10 cellular contexts compared by ENCODE assay signal in the genomic region with DNA sequence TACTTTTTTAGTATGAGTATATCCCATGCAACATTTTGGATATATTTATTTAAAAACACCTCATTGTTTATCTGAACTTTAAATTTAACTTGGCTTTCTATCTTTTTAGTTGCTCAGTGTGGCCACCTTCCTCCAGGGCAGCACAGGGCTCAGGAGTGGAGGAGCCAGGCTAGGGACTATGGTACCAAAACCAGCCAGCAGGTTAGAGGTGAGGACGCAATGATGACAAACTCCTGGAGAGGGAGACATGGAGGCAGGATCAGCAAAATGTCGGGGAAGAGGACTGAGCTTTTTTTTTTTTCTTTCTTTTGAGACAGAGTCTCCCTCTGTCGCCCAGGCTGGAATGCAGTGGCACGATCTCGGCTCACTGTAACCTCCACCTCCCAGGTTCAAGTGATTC. TPM values are rescaled to one million over a fixed set of nuclear protein-coding genes. Genes with fewer than 3 reads are reported as not detected.
DNase-seq lines count a peak whose midpoint lies in the region; ATAC-seq and TF ChIP-seq lines count a peak whose summit lies in the region.
"Had no signal": no experiment of that assay in that cellular context is flagged by ENCODE, and none has a peak within 500 bp of the region (broad histone marks: within the 10 kb centered on the region; RNA-seq: fewer than 3 reads in every experiment).

No MANE protein-coding gene starts in this region.

- POLR2A ChIA-PET in IMR-90 (lab: Charles Lee; ENCODE audit: unreplicated experiment), result interaction anchor here (0.6 kb wide), 1 partner anchor 295 kb away, joined by 3 read pairs; no protein-coding TSS in a partner anchor

- H3K79me1 ChIP-seq in IMR-90 (ENCODE audit: low read depth in 1 of 2, low read length in 2 of 2) (no peaks in the 10 kb centered on the region), mesendoderm (ENCODE audit: low read length) (no peaks in the 10 kb centered on the region)

- H2BK120ac ChIP-seq in IMR-90 (ENCODE audit: low read depth, low read length), result no peak overlapping the region
- no peak overlapping the region for H2BK120ac ChIP-seq in mesendoderm (ENCODE audit: low read depth, low read length)

- H2AK5ac ChIP-seq in IMR-90 (ENCODE audit: low read depth, low read length) (no peak overlapping the region), mesendoderm (ENCODE audit: low read length) (no peak overlapping the region)

- H2AK9ac ChIP-seq in IMR-90 (replicated peaks; ENCODE audit: low read depth, low read length, poor library complexity), result no peak overlapping the region

- H3K36me3 ChIP-seq in IMR-90 (ENCODE audit: control insufficient read depth, insufficient read depth, low read length), result no peaks in the 10 kb centered on the region
- no peaks in the 10 kb centered on the region for H3K36me3 ChIP-seq in mesendoderm (ENCODE audit: control insufficient read depth, insufficient read depth, low read length)

- no peaks in the 10 kb centered on the region for H3K9me3 Mint-ChIP-seq in activated T-helper 2 cell treated with anti-CD3 and anti-CD28 coated beads, Interferon-gamma antibody, Interleukin-2, Interleukin-4, amounts not matched to agents 10 μg/mL and 5 μg/mL and 100 μg/mL, durations not matched to agents 14 hours and 24 hours and 36 hours
- H3K9me3 Mint-ChIP-seq: activated naive CD4-positive, alpha-beta T cell treated with anti-CD3 and anti-CD28 coated beads, Interleukin-2, amount 50 U/mL, for 24 hours had no signal

- no peak overlapping the region for H3K27ac Mint-ChIP-seq in activated T-helper 2 cell treated with anti-CD3 and anti-CD28 coated beads, Interferon-gamma antibody, Interleukin-2, Interleukin-4, amounts not matched to agents 10 μg/mL and 5 μg/mL and 100 μg/mL, durations not matched to agents 14 hours and 24 hours and 36 hours
- H3K27ac Mint-ChIP-seq: activated naive CD4-positive, alpha-beta T cell treated with anti-CD3 and anti-CD28 coated beads, Interleukin-2, amount 50 U/mL, for 24 hours had no signal

- no peak for TF ChIP-seq RAD21 in IMR-90 (IDR thresholded peaks at IDR 0.05; ENCODE audit: low read length)

- H3K9me1 ChIP-seq in IMR-90 (ENCODE audit: insufficient read depth, low read length), result no peaks in the 10 kb centered on the region

- in situ Hi-C loops in IMR-90 (cut with MboI; ENCODE audit: low sequenced_read_pairs), result no loop called here

- H4K5ac ChIP-seq in IMR-90 (ENCODE audit: low read depth, low read length) (no peak overlapping the region), mesendoderm (ENCODE audit: low read length) (no peak overlapping the region)

- H3K18ac ChIP-seq in IMR-90 (ENCODE audit: low read depth, low read length) (no peak overlapping the region), mesendoderm (ENCODE audit: low read length) (no peak overlapping the region)

- no peaks in the 10 kb centered on the region for H3K4me1 ChIP-seq in IMR-90 (ENCODE audit: control insufficient read depth, insufficient read depth, low read length)
- H3K4me1 ChIP-seq in mesendoderm (ENCODE audit: control insufficient read depth, low read depth, low read length), result peaks cover 4% of the 10 kb centered on the region

- H3K4me2 ChIP-seq in IMR-90 (ENCODE audit: low read depth, low read length) (no peak overlapping the region), mesendoderm (ENCODE audit: low read length) (no peak overlapping the region)

- no peak overlapping the region for H3K14ac ChIP-seq in IMR-90 (replicated peaks; ENCODE audit: low read depth, low read length)

- WGBS in IMR-90 (ENCODE audit: extremely low coverage in 2 of 2, insufficient read length in 1 of 2), 2 experiments, result no CpG with 5 or more reads among the region's 5 CpGs
- WGBS in mesendoderm (ENCODE audit: extremely low coverage, insufficient coverage, low lambda C conversion rate), result no CpG with 5 or more reads among the region's 5 CpGs

- H3K79me2 ChIP-seq in mesendoderm (ENCODE audit: control insufficient read depth, insufficient read depth, low read length), result no peaks in the 10 kb centered on the region

- intact Hi-C loops in IMR-90 (cut with micrococcal nuclease), result no loop called here
- intact Hi-C loops in activated T-helper 2 cell treated with anti-CD3 and anti-CD28 coated beads, Interferon-gamma antibody, Interleukin-2, Interleukin-4, amounts not matched to agents 10 μg/mL and 5 μg/mL and 100 μg/mL, durations not matched to agents 14 hours and 24 hours and 36 hours (cut with micrococcal nuclease), result no loop called here

- no TSS peak for BruUV-seq in IMR-90 (replicated peaks; lab: Mats Ljungman, UMichigan)

- peaks cover 12% of the 10 kb centered on the region for H3K27me3 Mint-ChIP-seq in activated T-helper 2 cell treated with anti-CD3 and anti-CD28 coated beads, Interferon-gamma antibody, Interleukin-2, Interleukin-4, amounts not matched to agents 10 μg/mL and 5 μg/mL and 100 μg/mL, durations not matched to agents 14 hours and 24 hours and 36 hours (ENCODE audit: low read depth)

- H2BK20ac ChIP-seq in IMR-90 (ENCODE audit: low read depth, low read length), result no peak overlapping the region

- no peaks in the 10 kb centered on the region for H3K36me3 Mint-ChIP-seq in activated T-helper 2 cell treated with anti-CD3 and anti-CD28 coated beads, Interferon-gamma antibody, Interleukin-2, Interleukin-4, amounts not matched to agents 10 μg/mL and 5 μg/mL and 100 μg/mL, durations not matched to agents 14 hours and 24 hours and 36 hours (ENCODE audit: low read depth)
- H3K36me3 Mint-ChIP-seq: activated naive CD4-positive, alpha-beta T cell treated with anti-CD3 and anti-CD28 coated beads, Interleukin-2, amount 50 U/mL, for 24 hours had no signal

- H3K27me3 ChIP-seq in IMR-90 (ENCODE audit: control insufficient read depth, insufficient read depth, low read length) (peaks cover 12% of the 10 kb centered on the region), mesendoderm (ENCODE audit: insufficient read depth, low read length, poor library complexity) (no peaks in the 10 kb centered on the region)

- DNase-seq in NCI-H1105 treated with DMSO at 0.1 percent for 48 hours (lab: John Stamatoyannopoulos, UW), result peak; percentile 7
- DNase-seq in NCI-H1105 (lab: John Stamatoyannopoulos, UW), result no peak
- no peak for DNase-seq in IMR-90
- peak; percentile 13 for DNase-seq in activated T-helper 2 cell treated with anti-CD3 and anti-CD28 coated beads, Interferon-gamma antibody, Interleukin-2, Interleukin-4, amounts not matched to agents 10 μg/mL and 5 μg/mL and 100 μg/mL, durations not matched to agents 14 hours and 24 hours and 36 hours (ENCODE audit: low spot score)
- DNase-seq in mesendoderm, result peak; percentile 95
- DNase-seq in middle frontal gyrus (ENCODE audit: extremely low spot score, low spot score), result no peak
- no peak for DNase-seq in NCI-H2196 treated with DMSO at 0.1 percent for 48 hours (lab: John Stamatoyannopoulos, UW; ENCODE audit: unreplicated experiment)
- DNase-seq in AG08395 (ENCODE audit: low spot score), result no peak

- H4K8ac ChIP-seq in IMR-90 (ENCODE audit: low read depth in 2 of 2, low read length in 2 of 2) (no peak overlapping the region), mesendoderm (ENCODE audit: low read depth, low read length) (no peak overlapping the region)

- H3K23ac ChIP-seq in IMR-90 (ENCODE audit: low read depth, low read length) (no peak overlapping the region), mesendoderm (ENCODE audit: low read length) (no peak overlapping the region)

- no peak overlapping the region for H2AFZ ChIP-seq in IMR-90 (replicated peaks; ENCODE audit: low read length, poor library complexity)

- H3K4ac ChIP-seq in IMR-90 (ENCODE audit: low read depth, low read length), result no peak overlapping the region
- H3K4ac ChIP-seq in mesendoderm (ENCODE audit: low read depth, low read length), result no peak overlapping the region

- H3K9ac ChIP-seq in IMR-90 (ENCODE audit: low read depth, low read length) (no peak overlapping the region), mesendoderm (ENCODE audit: low read length) (no peak overlapping the region)

- TF ChIP-seq CTCF in IMR-90 (conservative IDR thresholded peaks at IDR 0.05; ENCODE audit: low read depth, low read length), result 0 out of 2 replicates have a peak, but pooled peaks have one; percentile 6

- no peak overlapping the region for H3K4me3 ChIP-seq in IMR-90 (ENCODE audit: insufficient read depth, low read depth, low read length)
- H3K4me3 ChIP-seq in mesendoderm (ENCODE audit: low read length), result no peak overlapping the region
- H3K4me3 ChIP-seq: lung had no signal

- CTCF ChIA-PET in IMR-90 (lab: Yijun Ruan, JAX), result no interaction called here

- H3K56ac ChIP-seq in IMR-90 (ENCODE audit: extremely low read depth, insufficient read depth, low read length), result no peak overlapping the region
- H3K56ac ChIP-seq in mesendoderm (ENCODE audit: low read length), result no peak overlapping the region

- dilution Hi-C loops in IMR-90 (cut with HindIII; ENCODE audit: low sequenced_read_pairs, unreplicated experiment), result no loop called here

- H2BK15ac ChIP-seq in IMR-90 (ENCODE audit: low read depth, low read length), result no peak overlapping the region
- no peak overlapping the region for H2BK15ac ChIP-seq in mesendoderm (replicated peaks; ENCODE audit: low read depth)

- TF ChIP-seq POLR2A in IMR-90 (IDR thresholded peaks at IDR 0.05; ENCODE audit: low read depth, low read length), result no peak

- H4K91ac ChIP-seq in IMR-90 (ENCODE audit: insufficient read depth, low read depth, low read length), result no peak overlapping the region

- H2BK5ac ChIP-seq in IMR-90 (ENCODE audit: low read depth, low read length, poor library complexity, severe bottlenecking) (no peak overlapping the region), mesendoderm (ENCODE audit: low read length) (no peak overlapping the region)

- peaks cover 10% of the 10 kb centered on the region for H3K4me1 Mint-ChIP-seq in activated T-helper 2 cell treated with anti-CD3 and anti-CD28 coated beads, Interferon-gamma antibody, Interleukin-2, Interleukin-4, amounts not matched to agents 10 μg/mL and 5 μg/mL and 100 μg/mL, durations not matched to agents 14 hours and 24 hours and 36 hours (ENCODE audit: low read depth)

- H3K9me3 ChIP-seq in IMR-90 (ENCODE audit: control insufficient read depth, insufficient read depth, low read length), result no peaks in the 10 kb centered on the region

- H4K20me1 ChIP-seq in IMR-90 (ENCODE audit: insufficient read depth, low read length), result no peaks in the 10 kb centered on the region

- H3K4me3 Mint-ChIP-seq in activated T-helper 2 cell treated with anti-CD3 and anti-CD28 coated beads, Interferon-gamma antibody, Interleukin-2, Interleukin-4, amounts not matched to agents 10 μg/mL and 5 μg/mL and 100 μg/mL, durations not matched to agents 14 hours and 24 hours and 36 hours (ENCODE audit: low read depth), result no peak overlapping the region
- H3K4me3 Mint-ChIP-seq: activated naive CD4-positive, alpha-beta T cell treated with anti-CD3 and anti-CD28 coated beads, Interleukin-2, amount 50 U/mL, for 24 hours had no signal

- no peak for ATAC-seq in IMR-90 (ENCODE audit: low read depth)

- H3K27ac ChIP-seq in IMR-90 (ENCODE audit: insufficient read depth, low read length) (no peak overlapping the region), mesendoderm (ENCODE audit: low read depth, low read length) (no peak overlapping the region)

RNA-seq across cellular contexts. Expression of gene CALM3, which starts 29.6 kb away (rescaled TPM):
- 91.6 and 197 TPM in 2 replicates for total RNA-seq in IMR-90 (2012; rRNA removed)
- 467 and 501 TPM in 2 replicates for polyA plus RNA-seq in IMR-90 (2012; rRNA removed)
- 414 and 485 TPM in 2 replicates for polyA plus RNA-seq in IMR-90 (2012; cell fraction: cytosol; rRNA removed)
- polyA plus RNA-seq in IMR-90 (2012; cell fraction: nucleus; rRNA removed; ENCODE audit: low replicate concordance), result 233 and 354 TPM in 2 replicates
- total RNA-seq in activated T-helper 2 cell treated with anti-CD3 and anti-CD28 coated beads, Interferon-gamma antibody, Interleukin-2, Interleukin-4, amounts not matched to agents 10 μg/mL and 5 μg/mL and 100 μg/mL, durations not matched to agents 14 hours and 24 hours and 36 hours, result 537 and 553 TPM in 2 replicates
- polyA plus RNA-seq in mesendoderm (2013, experiment 1 of 2), result 240 TPM
- 237 TPM for polyA plus RNA-seq in mesendoderm (2013, experiment 2 of 2)

RNA-seq across cellular contexts. Expression of gene PTGIR, which starts 53.4 kb away (rescaled TPM):
- 0.54 and 0.56 TPM in 2 replicates for total RNA-seq in IMR-90 (2012; rRNA removed)
- 4.9 and 5.3 TPM in 2 replicates for polyA plus RNA-seq in IMR-90 (2012; rRNA removed)
- polyA plus RNA-seq in IMR-90 (2012; cell fraction: cytosol; rRNA removed), result 2.8 and 7.8 TPM in 2 replicates
- polyA plus RNA-seq in IMR-90 (2012; cell fraction: nucleus; rRNA removed; ENCODE audit: low replicate concordance), result 18.1 and 39.4 TPM in 2 replicates
- total RNA-seq in activated T-helper 2 cell treated with anti-CD3 and anti-CD28 coated beads, Interferon-gamma antibody, Interleukin-2, Interleukin-4, amounts not matched to agents 10 μg/mL and 5 μg/mL and 100 μg/mL, durations not matched to agents 14 hours and 24 hours and 36 hours, result 214 and 218 TPM in 2 replicates
- not detected for polyA plus RNA-seq in mesendoderm (2013, experiment 1 of 2)
- not detected for polyA plus RNA-seq in mesendoderm (2013, experiment 2 of 2)

Comparison
In these comparisons a context has a peak if more than half of its experiments do, and no peak if none do; other contexts are left out.
1. DNase-seq: peak in NCI-H1105 treated with DMSO at 0.1 percent for 48 hours (single experiment), activated T-helper 2 cell treated with anti-CD3 and anti-CD28 coated beads, Interferon-gamma antibody, Interleukin-2, Interleukin-4, amounts not matched to agents 10 μg/mL and 5 μg/mL and 100 μg/mL, durations not matched to agents 14 hours and 24 hours and 36 hours (single experiment) and mesendoderm (single experiment); none in NCI-H1105 (single experiment), IMR-90 (single experiment), middle frontal gyrus (single experiment), NCI-H2196 treated with DMSO at 0.1 percent for 48 hours (single experiment) and AG08395 (single experiment).
2. RNA of gene PTGIR, which starts 53.4 kb away (total RNA-seq): 214 to 218 TPM in activated T-helper 2 cell treated with anti-CD3 and anti-CD28 coated beads, Interferon-gamma antibody, Interleukin-2, Interleukin-4, amounts not matched to agents 10 μg/mL and 5 μg/mL and 100 μg/mL, durations not matched to agents 14 hours and 24 hours and 36 hours; 0.54 to 0.56 TPM in IMR-90; every median in the first group is over 100 times any median in the second.